14 cellular contexts compared by ENCODE assay signal in genomic region chr4:174490356-174490969, GRCh38.
DNase-seq lines count a peak whose midpoint lies in the region; TF ChIP-seq lines count a peak whose summit lies in the region.
"Had no signal": no experiment of that assay in that cellular context is flagged by ENCODE, and none has a peak within 500 bp of the region (broad histone marks: within the 10 kb centered on the region; RNA-seq: fewer than 3 reads in every experiment).

No MANE protein-coding gene starts in this region.

- H3K4me3 ChIP-seq in epithelial cell of esophagus (ENCODE audit: low read length), result no peak overlapping the region
- H3K4me3 ChIP-seq: right atrium auricular region had no signal

- TF ChIP-seq CTCF in epithelial cell of esophagus (IDR thresholded peaks at IDR 0.05; ENCODE audit: insufficient read depth, low read depth, low read length, missing control alignments), result no peak

- DNase-seq in ELR (ENCODE audit: low read depth), result peak; percentile 51
- peak; percentile 58 for DNase-seq in OCI-M1 (lab: John Stamatoyannopoulos, UW)
- peak; percentile 40 for DNase-seq in epithelial cell of esophagus (ENCODE audit: low read depth)
- peak; percentile 20 for DNase-seq in non-pigmented ciliary epithelial cell (ENCODE audit: low read depth)
- DNase-seq in GOT3 (lab: John Stamatoyannopoulos, UW), result no peak
- no peak for DNase-seq in GF-D8 (lab: John Stamatoyannopoulos, UW)
- DNase-seq in stimulated activated CD8-positive, alpha-beta memory T cell treated with anti-CD3 and anti-CD28 coated beads, Interleukin-4, amount 100 ng/mL, for 48 hours, result no peak
- DNase-seq in NCI-H526 (lab: John Stamatoyannopoulos, UW), result no peak
- DNase-seq: activated CD4-positive, CD25-positive, alpha-beta regulatory T cell treated with anti-CD3 and anti-CD28 coated beads, Interleukin-2, amount 50 U/mL, for 72 hours; activated naive CD8-positive, alpha-beta T cell treated with anti-CD3 and anti-CD28 coated beads, Interleukin-2, amount 50 U/mL, for 24 hours; activated T-cell treated with anti-CD3 and anti-CD28 coated beads for 4 hours; naive B cell; NCI-H69 had no signal

Comparison
In these comparisons a context has a peak if more than half of its experiments do, and no peak if none do; other contexts are left out.
1. DNase-seq: peak in ELR (single experiment), OCI-M1 (single experiment), epithelial cell of esophagus (single experiment) and non-pigmented ciliary epithelial cell (single experiment); none in GOT3 (single experiment), GF-D8 (single experiment), stimulated activated CD8-positive, alpha-beta memory T cell treated with anti-CD3 and anti-CD28 coated beads, Interleukin-4, amount 100 ng/mL, for 48 hours (single experiment) and NCI-H526 (0 of 2).